ENCODE assay signal across 28 cellular contexts in genomic region chr11:20457934-20458333, GRCh38.
"Had no signal": no experiment of that assay in that cellular context is flagged by ENCODE, and none has a peak within 500 bp of the region (broad histone marks: within the 10 kb centered on the region; RNA-seq: fewer than 3 reads in every experiment).

No MANE protein-coding gene starts in this region.

- H3K36me3 ChIP-seq: suprapubic skin, thoracic aorta, transverse colon, upper lobe of right lung, uterus, vagina had no signal

- H3K27me3 ChIP-seq: stomach, suprapubic skin, testis, thyroid gland, tibial artery, transverse colon, upper lobe of left lung, upper lobe of right lung, uterus, vagina had no signal

- H3K9me3 Mint-ChIP-seq: stimulated activated effector memory CD8-positive, alpha-beta T cell treated with anti-CD3 and anti-CD28 coated beads, Interleukin-12 subunit alpha, Interleukin-12 subunit beta, amount 100 ng/mL, for 72 hours; stimulated activated memory B cell treated with anti-CD40 and anti-IgM and Interleukin-4, amounts not matched to agents 10 μg/mL and 1 μg/mL and 100 μg/mL, for 72 hours; stimulated activated naive CD8-positive, alpha-beta T cell treated with anti-CD3 and anti-CD28 coated beads, Interleukin-15, amount 100 ng/mL, for 72 hours; stimulated activated naive CD8-positive, alpha-beta T cell treated with anti-CD3 and anti-CD28 coated beads, Interleukin-15, Interleukin-2, amounts not matched to agents 100 ng/mL and 50 ng/mL, for 24 hours; type B pancreatic cell had no signal

- DNase-seq: stimulated activated CD4-positive, alpha-beta T cell treated with anti-CD3 and anti-CD28 coated beads, Interleukin-2, amount 100 ng/mL, for 48 hours; stimulated activated CD4-positive, alpha-beta T cell treated with anti-CD3 and anti-CD28 coated beads, Interleukin-4, amount 100 ng/mL, for 1 hour; stimulated activated CD4-positive, alpha-beta T cell treated with anti-CD3 and anti-CD28 coated beads, Interleukin-4, amount 100 ng/mL, for 24 hours; stimulated activated CD4-positive, alpha-beta T cell treated with anti-CD3 and anti-CD28 coated beads, Interleukin-4, amount 100 ng/mL, for 4 hours; stimulated activated CD8-positive, alpha-beta memory T cell treated with anti-CD3 and anti-CD28 coated beads, Interleukin-4, amount 100 ng/mL, for 48 hours; stimulated activated naive B cell treated with anti-CD40 and anti-IgM and Interleukin-4, amounts not matched to agents 10 μg/mL and 1 μg/mL and 100 μg/mL, for 72 hours; stimulated activated naive CD4-positive, alpha-beta T cell; stimulated activated naive CD4-positive, alpha-beta T cell treated with Interleukin-2 at 50 U/mL for 16 hours; stimulated activated naive CD8-positive, alpha-beta T cell treated with anti-CD3 and anti-CD28 coated beads, Interleukin-15, amount 100 ng/mL, for 72 hours; stimulated activated naive CD8-positive, alpha-beta T cell treated with anti-CD3 and anti-CD28 coated beads, Interleukin-15, Interleukin-2, amounts not matched to agents 100 U/mL and 50 U/mL, for 24 hours; stomach; substantia nigra; testis; thyroid gland; tibial artery; transverse colon; trophoblast cell; upper lobe of left lung; upper lobe of right lung; uterus had no signal

- H3K4me1 Mint-ChIP-seq: stimulated activated effector memory CD8-positive, alpha-beta T cell treated with anti-CD3 and anti-CD28 coated beads, Interleukin-12 subunit alpha, Interleukin-12 subunit beta, amount 100 ng/mL, for 72 hours; stimulated activated naive B cell treated with anti-CD40 and anti-IgM and Interleukin-4, amounts not matched to agents 10 μg/mL and 1 μg/mL and 100 μg/mL, for 72 hours; stimulated activated naive CD8-positive, alpha-beta T cell treated with anti-CD3 and anti-CD28 coated beads, Interleukin-15, amount 100 ng/mL, for 72 hours had no signal

- H3K4me3 Mint-ChIP-seq: stimulated activated effector memory CD8-positive, alpha-beta T cell treated with anti-CD3 and anti-CD28 coated beads, Interleukin-12 subunit alpha, Interleukin-12 subunit beta, amount 100 ng/mL, for 72 hours; stimulated activated memory B cell treated with anti-CD40 and anti-IgM and Interleukin-4, amounts not matched to agents 10 μg/mL and 1 μg/mL and 100 μg/mL, for 72 hours; stimulated activated naive B cell treated with anti-CD40 and anti-IgM and Interleukin-4, amounts not matched to agents 10 μg/mL and 1 μg/mL and 100 μg/mL, for 72 hours; stimulated activated naive CD8-positive, alpha-beta T cell treated with anti-CD3 and anti-CD28 coated beads, Interleukin-15, amount 100 ng/mL, for 72 hours; stimulated activated naive CD8-positive, alpha-beta T cell treated with anti-CD3 and anti-CD28 coated beads, Interleukin-15, Interleukin-2, amounts not matched to agents 100 ng/mL and 50 ng/mL, for 24 hours; type B pancreatic cell had no signal

- H3K4me3 ChIP-seq: stomach, suprapubic skin, testis, thoracic aorta, thyroid gland, tibial artery, transverse colon, upper lobe of left lung, upper lobe of right lung, uterus, vagina had no signal

- H3K27ac ChIP-seq: stomach, suprapubic skin, testis, thoracic aorta, thyroid gland, tibial artery, transverse colon, upper lobe of left lung, upper lobe of right lung, uterus, vagina had no signal

- H3K9me3 ChIP-seq: stomach, suprapubic skin, testis, thoracic aorta, thyroid gland, tibial artery, transverse colon, upper lobe of left lung, upper lobe of right lung, uterus, vagina had no signal

- FAIRE-seq: urothelium cell line had no signal

- H3K27me3 Mint-ChIP-seq: stimulated activated memory B cell treated with anti-CD40 and anti-IgM and Interleukin-4, amounts not matched to agents 10 μg/mL and 1 μg/mL and 100 μg/mL, for 72 hours; stimulated activated naive B cell treated with anti-CD40 and anti-IgM and Interleukin-4, amounts not matched to agents 10 μg/mL and 1 μg/mL and 100 μg/mL, for 72 hours; stimulated activated naive CD8-positive, alpha-beta T cell treated with anti-CD3 and anti-CD28 coated beads, Interleukin-15, amount 100 ng/mL, for 72 hours; stimulated activated naive CD8-positive, alpha-beta T cell treated with anti-CD3 and anti-CD28 coated beads, Interleukin-15, Interleukin-2, amounts not matched to agents 100 ng/mL and 50 ng/mL, for 24 hours; type B pancreatic cell had no signal

- ATAC-seq: stimulated activated effector memory CD8-positive, alpha-beta T cell treated with anti-CD3 and anti-CD28 coated beads, Interleukin-12 subunit alpha, Interleukin-12 subunit beta, amount 100 ng/mL, for 72 hours; stimulated activated memory B cell treated with anti-CD40 and anti-IgM and Interleukin-4, amounts not matched to agents 10 μg/mL and 1 μg/mL and 100 μg/mL, for 72 hours; stimulated activated naive B cell treated with anti-CD40 and anti-IgM and Interleukin-4, amounts not matched to agents 10 μg/mL and 1 μg/mL and 100 μg/mL, for 72 hours; stimulated activated naive CD8-positive, alpha-beta T cell treated with anti-CD3 and anti-CD28 coated beads, Interleukin-15, amount 100 ng/mL, for 72 hours; stimulated activated naive CD8-positive, alpha-beta T cell treated with anti-CD3 and anti-CD28 coated beads, Interleukin-15, Interleukin-2, amounts not matched to agents 100 U/mL and 50 U/mL, for 24 hours; upper lobe of right lung had no signal

- H3K4me1 ChIP-seq: stomach, suprapubic skin, testis, thyroid gland, tibial artery, transverse colon, upper lobe of left lung, upper lobe of right lung, uterus, vagina had no signal

- H3K27ac Mint-ChIP-seq: stimulated activated effector memory CD8-positive, alpha-beta T cell treated with anti-CD3 and anti-CD28 coated beads, Interleukin-12 subunit alpha, Interleukin-12 subunit beta, amount 100 ng/mL, for 72 hours; stimulated activated memory B cell treated with anti-CD40 and anti-IgM and Interleukin-4, amounts not matched to agents 10 μg/mL and 1 μg/mL and 100 μg/mL, for 72 hours; stimulated activated naive B cell treated with anti-CD40 and anti-IgM and Interleukin-4, amounts not matched to agents 10 μg/mL and 1 μg/mL and 100 μg/mL, for 72 hours; stimulated activated naive CD8-positive, alpha-beta T cell treated with anti-CD3 and anti-CD28 coated beads, Interleukin-15, amount 100 ng/mL, for 72 hours; stimulated activated naive CD8-positive, alpha-beta T cell treated with anti-CD3 and anti-CD28 coated beads, Interleukin-15, Interleukin-2, amounts not matched to agents 100 ng/mL and 50 ng/mL, for 24 hours; type B pancreatic cell had no signal
